7 cellular contexts compared by ENCODE assay signal in genomic region chr4:12778191-12778590, GRCh38.
"Had no signal": no experiment of that assay in that cellular context is flagged by ENCODE, and none has a peak within 500 bp of the region (broad histone marks: within the 10 kb centered on the region; RNA-seq: fewer than 3 reads in every experiment).

No MANE protein-coding gene starts in this region.

- H3K4me2 ChIP-seq: KMS-11 had no signal

- FAIRE-seq: HTR-8/SVneo, K562 had no signal

- H3K9ac ChIP-seq: KMS-11 had no signal

- H3K4me3 ChIP-seq: K562 had no signal

- ATAC-seq: K562 had no signal

- DNase-seq: IMR-90, KBM-7, KG1 had no signal

- H3K27ac ChIP-seq: HL-60, KMS-11 had no signal
